16 cellular contexts compared by ENCODE assay signal in the genomic region with DNA sequence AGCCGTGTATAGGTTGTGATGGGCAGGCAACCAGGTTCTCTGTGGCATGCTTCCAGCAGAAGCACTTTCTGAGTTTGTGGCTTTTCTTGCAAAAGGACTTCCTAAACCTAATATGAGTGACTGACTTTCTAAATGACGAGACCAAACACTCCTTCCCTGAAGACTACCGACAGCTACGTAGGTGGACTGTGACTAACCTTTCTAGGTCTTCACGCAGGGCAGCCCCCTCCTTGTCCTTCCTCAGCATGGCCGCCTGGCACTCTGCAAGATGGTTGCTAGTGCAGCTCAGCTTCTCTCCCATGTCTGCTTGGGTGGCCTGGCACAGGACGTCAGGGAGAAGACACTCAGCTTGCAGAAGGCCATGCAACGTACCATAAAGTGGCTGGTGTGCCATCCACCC. TPM values are rescaled to one million over a fixed set of nuclear protein-coding genes. Genes with fewer than 3 reads are reported as not detected.
DNase-seq lines count a peak whose midpoint lies in the region; ATAC-seq and TF ChIP-seq lines count a peak whose summit lies in the region.
"Had no signal": no experiment of that assay in that cellular context is flagged by ENCODE, and none has a peak within 500 bp of the region (broad histone marks: within the 10 kb centered on the region; RNA-seq: fewer than 3 reads in every experiment).

No MANE protein-coding gene starts in this region.

- TF ChIP-seq CTCF in DND-41 (IDR thresholded peaks at IDR 0.05; ENCODE audit: borderline replicate concordance, extremely low read depth, low read length, poor library complexity, severe bottlenecking) (no peak), GM20000 (IDR thresholded peaks at IDR 0.05; ENCODE audit: extremely low read depth, missing control alignments) (no peak), mesothelial cell of epicardium (IDR thresholded peaks at IDR 0.05; ENCODE audit: unreplicated experiment) (no peak)

- H3K36me3 Mint-ChIP-seq in T-helper 2 cell treated with Interferon-gamma antibody and Interleukin-4, amounts not matched to agents 5 μg/mL and 100 μg/mL, for 36 hours (ENCODE audit: low read depth): peaks cover 90% of the 10 kb centered on the region
- H3K36me3 Mint-ChIP-seq in effector memory CD8-positive, alpha-beta T cell (ENCODE audit: insufficient read depth): peaks cover 70% of the 10 kb centered on the region
- H3K36me3 Mint-ChIP-seq in mesothelial cell of epicardium: peaks cover 53% of the 10 kb centered on the region

- no peaks in the 10 kb centered on the region for H3K27me3 ChIP-seq in DND-41 (ENCODE audit: insufficient read depth, low read length, poor library complexity)
- H3K27me3 ChIP-seq: BLaER1, thyroid gland had no signal

- no peaks in the 10 kb centered on the region for H3K9me3 ChIP-seq in DND-41 (ENCODE audit: insufficient read depth, low read length, severe bottlenecking)
- H3K9me3 ChIP-seq: BLaER1, thyroid gland had no signal

- H3K27ac Mint-ChIP-seq in T-helper 2 cell treated with Interferon-gamma antibody and Interleukin-4, amounts not matched to agents 5 μg/mL and 100 μg/mL, for 36 hours: peak overlapping the region; percentile 32
- peak overlapping the region; percentile 83 to 95 for H3K27ac Mint-ChIP-seq in effector memory CD8-positive, alpha-beta T cell
- H3K27ac Mint-ChIP-seq in mesothelial cell of epicardium: no peak overlapping the region

- peak overlapping the region; percentile 41; the same call in 1 of the 2 replicates for H3K27ac ChIP-seq in DND-41 (ENCODE audit: low read length)
- H3K27ac ChIP-seq: BLaER1, thyroid gland had no signal

- peak overlapping the region; percentile 5 for H3K4me3 Mint-ChIP-seq in T-helper 2 cell treated with Interferon-gamma antibody and Interleukin-4, amounts not matched to agents 5 μg/mL and 100 μg/mL, for 36 hours
- H3K4me3 Mint-ChIP-seq in effector memory CD8-positive, alpha-beta T cell: peak overlapping the region; percentile 74 to 75
- H3K4me3 Mint-ChIP-seq in mesothelial cell of epicardium: no peak overlapping the region

- no peak overlapping the region for H3K4me3 ChIP-seq in DND-41 (ENCODE audit: low read depth in 1 of 2, low read length in 2 of 2)
- H3K4me3 ChIP-seq: BLaER1, K562, thyroid gland had no signal

- no peak overlapping the region for H3K9ac ChIP-seq in DND-41 (ENCODE audit: low read depth, low read length)
- H3K9ac ChIP-seq: BLaER1 had no signal

- ATAC-seq in DND-41 (ENCODE audit: insufficient read depth, low read depth): no peak
- ATAC-seq in effector memory CD8-positive, alpha-beta T cell (replicated peaks): peak; percentile 59
- ATAC-seq: K562, left colon, Panc1 had no signal

- H3K4me1 Mint-ChIP-seq in T-helper 2 cell treated with Interferon-gamma antibody and Interleukin-4, amounts not matched to agents 5 μg/mL and 100 μg/mL, for 36 hours (ENCODE audit: low read depth): peaks cover 49% of the 10 kb centered on the region
- peaks cover 78 to 82% of the 10 kb centered on the region in 2 donors for H3K4me1 Mint-ChIP-seq in effector memory CD8-positive, alpha-beta T cell (ENCODE audit: low read depth in 2 of 2)
- peaks cover 7% of the 10 kb centered on the region for H3K4me1 Mint-ChIP-seq in mesothelial cell of epicardium

- peaks cover 100% of the 10 kb centered on the region for H3K36me3 ChIP-seq in DND-41 (ENCODE audit: insufficient read depth, low read length)

- H3K4me2 ChIP-seq in DND-41 (ENCODE audit: insufficient read depth, low read length): no peak overlapping the region
- H3K4me2 ChIP-seq: BLaER1 had no signal

- no peaks in the 10 kb centered on the region for H3K4me1 ChIP-seq in DND-41 (ENCODE audit: insufficient read depth, low read length)
- H3K4me1 ChIP-seq: BLaER1 had no signal

- no peak overlapping the region for H2AFZ ChIP-seq in DND-41 (ENCODE audit: low read depth, low read length)

- DNase-seq in DND-41 (no peak), GM20000 (ENCODE audit: low spot score) (peak; percentile 57), NOMO-1 treated with DMSO at 0.1 percent for 48 hours (lab: John Stamatoyannopoulos, UW; ENCODE audit: unreplicated experiment) (no peak), NCI-H82 treated with DMSO at 0.1 percent for 48 hours (lab: John Stamatoyannopoulos, UW; ENCODE audit: unreplicated experiment) (no peak), NOMO-1 treated with dmso at 0.1 percent for 144 hours (lab: John Stamatoyannopoulos, UW; ENCODE audit: unreplicated experiment) (no peak), mesothelial cell of epicardium (ENCODE audit: low spot score in 2 of 2, unreplicated experiment in 2 of 2) (no peak)
- peak; percentile 74 for DNase-seq in T-helper 2 cell treated with Interferon-gamma antibody and Interleukin-4, amounts not matched to agents 5 μg/mL and 100 μg/mL, for 36 hours (ENCODE audit: low spot score)
- DNase-seq in effector memory CD8-positive, alpha-beta T cell: no peak
- DNase-seq: anterior cingulate cortex, left colon, NCI-H2081, T1000, thyroid gland had no signal

- H3K9me3 Mint-ChIP-seq in T-helper 2 cell treated with Interferon-gamma antibody and Interleukin-4, amounts not matched to agents 5 μg/mL and 100 μg/mL, for 36 hours: peaks cover 4% of the 10 kb centered on the region
- H3K9me3 Mint-ChIP-seq in effector memory CD8-positive, alpha-beta T cell: no peaks in the 10 kb centered on the region
- peaks cover 3% of the 10 kb centered on the region for H3K9me3 Mint-ChIP-seq in mesothelial cell of epicardium

- H3K79me2 ChIP-seq in DND-41 (ENCODE audit: insufficient read depth, low read length): 0 out of 2 replicates have a peak, but pooled peaks cover 5% of the 10 kb centered on the region

- H3K27me3 Mint-ChIP-seq in T-helper 2 cell treated with Interferon-gamma antibody and Interleukin-4, amounts not matched to agents 5 μg/mL and 100 μg/mL, for 36 hours (ENCODE audit: low read depth): no peaks in the 10 kb centered on the region
- H3K27me3 Mint-ChIP-seq in effector memory CD8-positive, alpha-beta T cell: no peaks in the 10 kb centered on the region
- H3K27me3 Mint-ChIP-seq in mesothelial cell of epicardium (ENCODE audit: low read depth): no peaks in the 10 kb centered on the region

- peaks cover 12% of the 10 kb centered on the region; the same call in 1 of the 2 replicates for H4K20me1 ChIP-seq in DND-41 (ENCODE audit: insufficient read depth, low read length)

RNA-seq across cellular contexts. Expression of gene CXCR6, which starts 20.9 kb away (rescaled TPM):
- total RNA-seq in mesothelial cell of epicardium: not detected in 3 replicates
- total RNA-seq: K562 had no signal

RNA-seq across cellular contexts. Expression of gene FYCO1, which starts 31.5 kb away (rescaled TPM):
- 23.1 to 24.3 TPM (median 24.1 TPM) in 3 replicates for total RNA-seq in mesothelial cell of epicardium

Comparison
In these comparisons a context has a peak if more than half of its experiments do, and no peak if none do; other contexts are left out.
1. DNase-seq: peak in GM20000 (single experiment) and T-helper 2 cell treated with Interferon-gamma antibody and Interleukin-4, amounts not matched to agents 5 μg/mL and 100 μg/mL, for 36 hours (single experiment); none in DND-41 (single experiment), effector memory CD8-positive, alpha-beta T cell (0 of 3), NOMO-1 treated with DMSO at 0.1 percent for 48 hours (single experiment), NCI-H82 treated with DMSO at 0.1 percent for 48 hours (single experiment), NOMO-1 treated with dmso at 0.1 percent for 144 hours (single experiment) and mesothelial cell of epicardium (0 of 2).